In genomic region chr1:164561007-164561406, GRCh38 we compare ENCODE assay signal across 8 cellular contexts. TPM values are rescaled to one million over a fixed set of nuclear protein-coding genes. Genes with fewer than 3 reads are reported as not detected.
DNase-seq lines count a peak whose midpoint lies in the region; ATAC-seq and TF ChIP-seq lines count a peak whose summit lies in the region.

No MANE protein-coding gene starts in this region.

- no peak for TF ChIP-seq CTCF in choroid plexus epithelial cell (conservative IDR thresholded peaks at IDR 0.05; ENCODE audit: low read depth, low read length)
- TF ChIP-seq CTCF in mesothelial cell of epicardium (IDR thresholded peaks at IDR 0.05; ENCODE audit: unreplicated experiment): no peak
- no peak for TF ChIP-seq CTCF in upper lobe of left lung (IDR thresholded peaks at IDR 0.05)

- H3K27me3 Mint-ChIP-seq in activated T-cell treated with anti-CD3 and anti-CD28 coated beads, Interleukin-2, amount 50 U/mL, for 72 hours (ENCODE audit: low read depth): peaks cover 29% of the 10 kb centered on the region
- peaks cover 38% of the 10 kb centered on the region for H3K27me3 Mint-ChIP-seq in activated T-cell treated with anti-CD3 and anti-CD28 coated beads, Interleukin-2, amount 50 U/mL, for 24 hours
- no peaks in the 10 kb centered on the region for H3K27me3 Mint-ChIP-seq in mesothelial cell of epicardium (ENCODE audit: low read depth)

- H3K4me1 ChIP-seq in upper lobe of left lung: peaks cover 3 to 30% (median 5%) of the 10 kb centered on the region in 4 donors

- peak overlapping the region; percentile 60 to 89 (median 82) for H3K27ac ChIP-seq in upper lobe of left lung

- no peaks in the 10 kb centered on the region for H3K36me3 Mint-ChIP-seq in activated T-cell treated with anti-CD3 and anti-CD28 coated beads, Interleukin-2, amount 50 U/mL, for 72 hours (ENCODE audit: insufficient read depth in 2 of 2)
- H3K36me3 Mint-ChIP-seq in activated T-cell treated with anti-CD3 and anti-CD28 coated beads, Interleukin-2, amount 50 U/mL, for 24 hours (ENCODE audit: low read depth): no peaks in the 10 kb centered on the region
- H3K36me3 Mint-ChIP-seq in mesothelial cell of epicardium: peaks cover 12% of the 10 kb centered on the region

- H3K27me3 ChIP-seq in upper lobe of left lung: no peaks in the 10 kb centered on the region

- no peaks in the 10 kb centered on the region for H3K36me3 ChIP-seq in upper lobe of left lung

- no peak for ATAC-seq in activated T-cell treated with anti-CD3 and anti-CD28 coated beads, Interleukin-2, amount 50 U/mL, for 72 hours (replicated peaks in 1 of 2)
- ATAC-seq in upper lobe of left lung (ENCODE audit: low FRiP score in 2 of 2): no peak
- no peak for ATAC-seq in HG02840 (IDR thresholded peaks at IDR 0.05; ENCODE audit: low FRiP score, unreplicated experiment)

- H3K9me3 Mint-ChIP-seq in activated T-cell treated with anti-CD3 and anti-CD28 coated beads, Interleukin-2, amount 50 U/mL, for 72 hours: no peaks in the 10 kb centered on the region
- H3K9me3 Mint-ChIP-seq in activated T-cell treated with anti-CD3 and anti-CD28 coated beads, Interleukin-2, amount 50 U/mL, for 24 hours: no peaks in the 10 kb centered on the region
- no peaks in the 10 kb centered on the region for H3K9me3 Mint-ChIP-seq in mesothelial cell of epicardium

- WGBS in upper lobe of left lung, 2 donors: 6 to 7% methylated on average over 7 of the region's 7 CpGs

- intact Hi-C loops in head of caudate nucleus (cut with DNase I): no loop called here

- peaks cover 11% of the 10 kb centered on the region for H3K4me1 Mint-ChIP-seq in activated T-cell treated with anti-CD3 and anti-CD28 coated beads, Interleukin-2, amount 50 U/mL, for 72 hours (ENCODE audit: low read depth)
- peaks cover 18% of the 10 kb centered on the region for H3K4me1 Mint-ChIP-seq in activated T-cell treated with anti-CD3 and anti-CD28 coated beads, Interleukin-2, amount 50 U/mL, for 24 hours (ENCODE audit: low read depth)
- H3K4me1 Mint-ChIP-seq in mesothelial cell of epicardium: peaks cover 32% of the 10 kb centered on the region

- H3K27ac Mint-ChIP-seq in activated T-cell treated with anti-CD3 and anti-CD28 coated beads, Interleukin-2, amount 50 U/mL, for 72 hours: no peak overlapping the region
- no peak overlapping the region for H3K27ac Mint-ChIP-seq in activated T-cell treated with anti-CD3 and anti-CD28 coated beads, Interleukin-2, amount 50 U/mL, for 24 hours
- peak overlapping the region; percentile 100 for H3K27ac Mint-ChIP-seq in mesothelial cell of epicardium

- H3K4me3 Mint-ChIP-seq in activated T-cell treated with anti-CD3 and anti-CD28 coated beads, Interleukin-2, amount 50 U/mL, for 72 hours: peak overlapping the region; percentile 81 to 90
- H3K4me3 Mint-ChIP-seq in activated T-cell treated with anti-CD3 and anti-CD28 coated beads, Interleukin-2, amount 50 U/mL, for 24 hours: no peak overlapping the region
- H3K4me3 Mint-ChIP-seq in mesothelial cell of epicardium: peak overlapping the region; percentile 100

- no peak for TF ChIP-seq POLR2A in upper lobe of left lung (IDR thresholded peaks at IDR 0.05)

- no peaks in the 10 kb centered on the region for H3K9me3 ChIP-seq in upper lobe of left lung

- TF ChIP-seq EP300 in upper lobe of left lung (IDR thresholded peaks at IDR 0.05): no peak

- H3K4me3 ChIP-seq in choroid plexus epithelial cell (ENCODE audit: low read depth, low read length) (peak overlapping the region; percentile 63), upper lobe of left lung (peak overlapping the region; percentile 66 to 82 (median 75))

- no peak for DNase-seq in activated T-cell treated with anti-CD3 and anti-CD28 coated beads, Interleukin-2, amount 50 U/mL, for 72 hours
- DNase-seq in activated T-cell treated with anti-CD3 and anti-CD28 coated beads, Interleukin-2, amount 50 U/mL, for 24 hours: no peak
- no peak for DNase-seq in choroid plexus epithelial cell (ENCODE audit: low read depth)
- DNase-seq in mesothelial cell of epicardium (ENCODE audit: low spot score in 2 of 2, unreplicated experiment in 2 of 2): no peak
- no peak for DNase-seq in upper lobe of left lung
- no peak for DNase-seq in head of caudate nucleus
- no peak for DNase-seq in COR-L47 (lab: John Stamatoyannopoulos, UW)

RNA-seq across cellular contexts. Expression of gene PBX1, which starts 2.0 kb away (rescaled TPM):
- total RNA-seq in activated T-cell treated with anti-CD3 and anti-CD28 coated beads, Interleukin-2, amount 50 U/mL, for 72 hours: under 1 TPM; 0.62 to 0.74 TPM
- total RNA-seq in mesothelial cell of epicardium (699 to 723 TPM (median 719 TPM) in 3 replicates), upper lobe of left lung (10 to 100 TPM; 17.8 to 59.6 (median 38.3) TPM)

Comparison
In these comparisons a context has a peak if more than half of its experiments do, and no peak if none do; other contexts are left out.
1. RNA of gene PBX1, which starts 2.0 kb away (total RNA-seq): 699 to 723 TPM in mesothelial cell of epicardium; 17.8 to 59.6 TPM in upper lobe of left lung and 0.62 to 0.74 TPM in activated T-cell treated with anti-CD3 and anti-CD28 coated beads, Interleukin-2, amount 50 U/mL, for 72 hours; every median in the first group is over 10 times any median in the second.